ENCODE assay signal across 18 cellular contexts in genomic region chr15:101141926-101142527, GRCh38.
"Had no signal": no experiment of that assay in that cellular context is flagged by ENCODE, and none has a peak within 500 bp of the region (broad histone marks: within the 10 kb centered on the region; RNA-seq: fewer than 3 reads in every experiment).

No MANE protein-coding gene starts in this region.

- H3K4me3 Mint-ChIP-seq: stimulated activated naive CD8-positive, alpha-beta T cell treated with anti-CD3 and anti-CD28 coated beads, Interleukin-15, Interleukin-2, amounts not matched to agents 100 ng/mL and 50 ng/mL, for 24 hours had no signal

- H3K36me3 ChIP-seq: heart left ventricle, neutrophil, tibial nerve, upper lobe of right lung had no signal

- H3K27me3 Mint-ChIP-seq: stimulated activated naive CD8-positive, alpha-beta T cell treated with anti-CD3 and anti-CD28 coated beads, Interleukin-15, Interleukin-2, amounts not matched to agents 100 ng/mL and 50 ng/mL, for 24 hours had no signal

- ATAC-seq: esophagus mucosa, heart left ventricle, left colon, left ventricle myocardium superior, sciatic nerve, upper lobe of right lung had no signal

- H3K4me1 ChIP-seq: tibial nerve, upper lobe of right lung had no signal

- H3K27ac Mint-ChIP-seq: stimulated activated naive CD8-positive, alpha-beta T cell treated with anti-CD3 and anti-CD28 coated beads, Interleukin-15, Interleukin-2, amounts not matched to agents 100 ng/mL and 50 ng/mL, for 24 hours had no signal

- H3K9me3 ChIP-seq: heart left ventricle, neutrophil, tibial nerve, upper lobe of right lung had no signal

- H3K9me3 Mint-ChIP-seq: stimulated activated naive CD8-positive, alpha-beta T cell treated with anti-CD3 and anti-CD28 coated beads, Interleukin-15, Interleukin-2, amounts not matched to agents 100 ng/mL and 50 ng/mL, for 24 hours had no signal

- H3K27me3 ChIP-seq: heart left ventricle, neutrophil, tibial nerve, upper lobe of right lung had no signal

- H3K27ac ChIP-seq: heart left ventricle, neutrophil, skin epidermis, tibial nerve, upper lobe of right lung had no signal

- DNase-seq: effector memory CD4-positive, alpha-beta T cell; heart left ventricle; hippocampal formation; left colon; left ventricle myocardium superior; mesenchymal stem cell; midbrain; stimulated activated CD4-positive, alpha-beta T cell treated with anti-CD3 and anti-CD28 coated beads, Interleukin-12 subunit alpha, Interleukin-12 subunit beta, amount 100 ng/mL, for 4 hours; upper lobe of right lung had no signal

- H3K4me3 ChIP-seq: heart left ventricle, lung, skin epidermis, tibial nerve, upper lobe of right lung had no signal

- FAIRE-seq: endometrium, frontal cortex had no signal
